In the genomic region with DNA sequence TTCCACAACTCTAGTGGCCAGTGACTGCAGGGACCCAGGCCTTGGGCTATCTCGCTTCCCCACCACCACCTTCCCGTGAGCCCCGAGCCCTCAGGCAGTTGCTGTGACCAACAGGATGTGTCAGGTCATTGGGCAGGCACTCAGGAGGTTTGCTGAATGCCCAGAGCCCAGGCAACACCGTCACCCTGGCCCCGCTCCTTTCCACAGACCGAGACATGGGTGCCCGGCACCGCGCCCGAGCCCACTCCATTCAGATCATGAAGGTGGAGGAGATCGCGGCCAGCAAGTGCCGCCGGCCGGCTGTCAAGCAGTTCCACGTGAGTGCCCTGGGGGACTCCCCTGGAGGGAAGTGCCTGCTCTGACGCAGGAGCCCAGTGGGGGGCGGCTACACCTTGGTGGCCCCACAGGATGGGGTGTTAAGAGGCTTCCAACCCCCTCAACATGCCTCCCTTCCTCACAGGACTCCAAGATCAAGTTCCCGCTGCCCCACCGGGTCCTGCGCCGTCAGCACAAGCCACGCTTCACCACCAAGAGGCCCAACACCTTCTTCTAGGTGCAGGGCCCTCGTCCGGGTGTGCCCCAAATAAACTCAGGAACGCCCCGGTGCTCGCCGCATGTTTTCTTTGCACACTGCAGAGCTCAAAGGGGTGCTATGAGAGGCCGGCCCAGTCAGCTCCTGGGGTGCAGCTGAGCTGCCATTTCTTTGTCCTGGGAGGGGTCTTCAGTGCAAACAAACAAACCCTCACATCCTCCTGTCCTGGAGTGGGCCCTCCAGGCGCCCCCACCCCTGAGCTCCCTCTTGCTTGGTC, we compare ENCODE assay signal across 13 cellular contexts. TPM values are rescaled to one million over a fixed set of nuclear protein-coding genes. Genes with fewer than 3 reads are reported as not detected.
DNase-seq lines count a peak whose midpoint lies in the region; ATAC-seq and TF ChIP-seq lines count a peak whose summit lies in the region.
"Had no signal": no experiment of that assay in that cellular context is flagged by ENCODE, and none has a peak within 500 bp of the region (broad histone marks: within the 10 kb centered on the region; RNA-seq: fewer than 3 reads in every experiment).

No MANE protein-coding gene starts in this region.

- no peaks in the 10 kb centered on the region for H3K9me3 Mint-ChIP-seq in endodermal cell

- no peaks in the 10 kb centered on the region for H3K27me3 ChIP-seq in PC-3 (ENCODE audit: low read length)
- H3K27me3 ChIP-seq in endodermal cell (ENCODE audit: control insufficient read depth, insufficient read depth, low read length, poor library complexity, severe bottlenecking): no peaks in the 10 kb centered on the region
- no peaks in the 10 kb centered on the region for H3K27me3 ChIP-seq in transverse colon
- no peaks in the 10 kb centered on the region for H3K27me3 ChIP-seq in aorta (ENCODE audit: control insufficient read depth in 1 of 2, insufficient read depth in 2 of 2, low read length in 1 of 2)

- H3K4me3 ChIP-seq in PC-3 (ENCODE audit: low read length): 0 out of 2 replicates have a peak overlapping the region, but pooled peaks have one; percentile 87
- no peak overlapping the region for H3K4me3 ChIP-seq in endodermal cell (ENCODE audit: low read length)
- no peak overlapping the region for H3K4me3 ChIP-seq in transverse colon
- no peak overlapping the region for H3K4me3 ChIP-seq in aorta (ENCODE audit: low read length in 2 of 2)

- H3K4me1 Mint-ChIP-seq in endodermal cell: peaks cover 12% of the 10 kb centered on the region

- no peak for TF ChIP-seq POLR2A in transverse colon (IDR thresholded peaks at IDR 0.05)

- TF ChIP-seq EP300 in transverse colon (IDR thresholded peaks at IDR 0.05; ENCODE audit: low read depth): no peak

- peaks cover 50% of the 10 kb centered on the region for H4K20me1 ChIP-seq in PC-3 (ENCODE audit: low read length)

- TF ChIP-seq CTCF in PC-3 (conservative IDR thresholded peaks at IDR 0.05; ENCODE audit: low read depth, low read length): no peak
- no peak for TF ChIP-seq CTCF in endodermal cell (conservative IDR thresholded peaks at IDR 0.05)
- TF ChIP-seq CTCF in transverse colon (IDR thresholded peaks at IDR 0.05): no peak

- H3K9ac ChIP-seq in PC-3 (ENCODE audit: low read length): no peak overlapping the region
- no peak overlapping the region for H3K9ac ChIP-seq in endodermal cell (ENCODE audit: extremely low read depth, low read length, poor library complexity, severe bottlenecking)

- H3K27ac ChIP-seq in PC-3 (ENCODE audit: low read length) (no peak overlapping the region), endodermal cell (ENCODE audit: low read depth, low read length) (no peak overlapping the region), transverse colon (peak overlapping the region in 3 of 4 donors; percentile 57 to 74 (median 60)), aorta (ENCODE audit: low read depth in 1 of 2, low read length in 2 of 2) (no peak overlapping the region)

- no peaks in the 10 kb centered on the region for H3K27me3 Mint-ChIP-seq in endodermal cell (ENCODE audit: insufficient read depth)

- H3K36me3 ChIP-seq in PC-3 (ENCODE audit: low read depth, low read length): peaks cover 47% of the 10 kb centered on the region
- H3K36me3 ChIP-seq in endodermal cell (ENCODE audit: control insufficient read depth, insufficient read depth, low read length): peaks cover 43% of the 10 kb centered on the region
- H3K36me3 ChIP-seq in transverse colon: peaks cover 0 to 23% (median 10%) of the 10 kb centered on the region in 4 donors
- peaks cover 0 to 1% of the 10 kb centered on the region in 2 donors for H3K36me3 ChIP-seq in aorta (ENCODE audit: control insufficient read depth in 1 of 2, insufficient read depth in 2 of 2, low read length in 1 of 2)

- 92% methylated on average over 11 to 31 of the region's 31 CpGs for WGBS in endodermal cell (ENCODE audit: insufficient coverage in 1 of 2, insufficient read length in 1 of 2), 2 experiments
- 64 to 79% methylated on average over 7 to 19 of the region's 31 CpGs for WGBS in transverse colon (ENCODE audit: low coverage in 1 of 2), 2 donors
- 88 to 90% methylated on average over 27 to 31 of the region's 31 CpGs for WGBS in aorta, 2 donors

- peaks cover 24% of the 10 kb centered on the region for H3K4me1 ChIP-seq in PC-3 (ENCODE audit: insufficient read depth, low read length)
- no peaks in the 10 kb centered on the region for H3K4me1 ChIP-seq in endodermal cell (ENCODE audit: control insufficient read depth, insufficient read depth, low read length)
- H3K4me1 ChIP-seq in transverse colon: peaks cover 9 to 58% (median 32%) of the 10 kb centered on the region in 4 donors
- peaks cover 2 to 6% of the 10 kb centered on the region in 2 donors for H3K4me1 ChIP-seq in aorta (ENCODE audit: control insufficient read depth in 1 of 2, insufficient read depth in 2 of 2, low read length in 2 of 2)

- POLR2A ChIA-PET in PC-3 (lab: Charles Lee; ENCODE audit: unreplicated experiment): no interaction called here

- ATAC-seq in Right ventricle myocardium inferior (no peak), Right ventricle myocardium superior (ENCODE audit: poor library complexity) (no peak), PC-3 (no peak), aorta (ENCODE audit: low FRiP score) (no peak), GM21515 (IDR thresholded peaks at IDR 0.05; ENCODE audit: unreplicated experiment) (no peak)

- peak overlapping the region; percentile 83 for H3K27ac Mint-ChIP-seq in endodermal cell

- DNase-seq in Right ventricle myocardium inferior (ENCODE audit: missing footprints) (peak; percentile 57), Right ventricle myocardium superior (no peak), PC-3 (no peak), endodermal cell (no peak), transverse colon (no peak), aorta (no peak), NCI-H2227 (lab: John Stamatoyannopoulos, UW; ENCODE audit: unreplicated experiment) (no peak)
- DNase-seq: activated CD4-positive, CD25-positive, alpha-beta regulatory T cell treated with anti-CD3 and anti-CD28 coated beads, Interleukin-2, amount 50 U/mL, for 72 hours; kidney; NCI-H1048; OCI-M1 had no signal

- CTCF ChIA-PET in PC-3 (lab: Charles Lee): no interaction called here

- intact Hi-C loops in Right ventricle myocardium inferior (cut with DNase I): no loop called here
- intact Hi-C loops in Right ventricle myocardium superior (cut with DNase I): loop anchor here (5.0 to 10.0 kb wide), 2 partner anchors 74 to 132 kb away; no protein-coding TSS in a partner anchor
- intact Hi-C loops in PC-3 (cut with micrococcal nuclease): no loop called here
- intact Hi-C loops in transverse colon (cut with DNase I; ENCODE audit: low total_unique reads): no loop called here
- intact Hi-C loops in aorta (cut with DNase I): loop anchor here in 1 of 2 donors (5.0 kb wide), 1 partner anchor 134 kb away; no protein-coding TSS in a partner anchor

- BruUV-seq in PC-3 (replicated peaks; lab: Mats Ljungman, UMichigan): no TSS peak

- peaks cover 30% of the 10 kb centered on the region for H3K79me2 ChIP-seq in PC-3 (ENCODE audit: low read length)

- H3K9me2 ChIP-seq in PC-3 (replicated peaks; ENCODE audit: low read length): no peaks in the 10 kb centered on the region

- in situ Hi-C loops in transverse colon (cut with MboI; ENCODE audit: low pct_ligation_motif_present in 1 of 4, low pct_unique_long_range_greater_than_20kb in 1 of 4, low sequenced_read_pairs in 3 of 4): loop anchor here in 2 of 4 donors (10.0 to 25.0 kb wide), 3 partner anchors 124 to 151 kb away; partner anchors contain the start of gene MAP1S (in 1 of the 2)

- H3K9me3 ChIP-seq in PC-3 (ENCODE audit: low read length) (no peaks in the 10 kb centered on the region), endodermal cell (ENCODE audit: control insufficient read depth, low read length) (no peaks in the 10 kb centered on the region), transverse colon (no peaks in the 10 kb centered on the region), aorta (ENCODE audit: control insufficient read depth, low read length) (no peaks in the 10 kb centered on the region)

- H2AFZ ChIP-seq in PC-3 (ENCODE audit: low read length): no peak overlapping the region

- no peak overlapping the region for H3K4me2 ChIP-seq in PC-3 (ENCODE audit: low read length)

- peaks cover 39% of the 10 kb centered on the region for H3F3A ChIP-seq in PC-3 (ENCODE audit: low read length, unreplicated experiment)

- H3K4me3 Mint-ChIP-seq in endodermal cell: peak overlapping the region; percentile 99

- peaks cover 46% of the 10 kb centered on the region for H3K36me3 Mint-ChIP-seq in endodermal cell (ENCODE audit: low read depth)

RNA-seq across cellular contexts. Expression of gene RPL18A, which starts 3.2 kb away (rescaled TPM):
- 860 TPM for total RNA-seq in Right ventricle myocardium inferior
- 723 TPM for total RNA-seq in Right ventricle myocardium superior
- total RNA-seq in PC-3 (2014; rRNA removed): 1,763 and 2,241 TPM in 2 replicates
- 1,000 to 10,000 TPM; 1,886 to 2,166 TPM for total RNA-seq in endodermal cell
- polyA plus RNA-seq in endodermal cell (2013, experiment 1 of 2): 2,294 TPM
- 2,156 TPM for polyA plus RNA-seq in endodermal cell (2013, experiment 2 of 2)
- 1,000 to 10,000 TPM in 3 of 4 donors, 100 to 1,000 TPM in 1; 727 to 1,372 (median 1,071) TPM for total RNA-seq in transverse colon
- 1,000 to 10,000 TPM; 1,221 to 1,276 TPM for total RNA-seq in aorta
- 1,000 to 10,000 TPM; 2,303 to 3,237 TPM for polyA plus RNA-seq in aorta

RNA-seq across cellular contexts. Expression of gene SLC5A5, which starts 8.8 kb away (rescaled TPM):
- total RNA-seq in Right ventricle myocardium inferior (not detected), Right ventricle myocardium superior (not detected), PC-3 (2014; rRNA removed) (0.23 TPM in 1 of 2 replicates, not detected in the other), endodermal cell (under 1 TPM in 1 of 2 donors, not detected in 1; 0.15 TPM), transverse colon (not detected), aorta (not detected)
- 0.14 TPM for polyA plus RNA-seq in endodermal cell (2013, experiment 1 of 2)
- polyA plus RNA-seq in endodermal cell (2013, experiment 2 of 2): 0.37 TPM
- polyA plus RNA-seq in aorta: under 1 TPM in 1 of 2 donors, not detected in 1; 0.03 TPM
- total RNA-seq: osteocyte had no signal

RNA-seq across cellular contexts. Expression of gene JAK3, which starts 15.1 kb away (rescaled TPM):
- total RNA-seq in Right ventricle myocardium inferior: 1.9 TPM
- total RNA-seq in Right ventricle myocardium superior: 1.5 TPM
- 1.5 and 4.3 TPM in 2 replicates for total RNA-seq in PC-3 (2014; rRNA removed)
- total RNA-seq in endodermal cell: 1 to 10 TPM; 2.8 to 3.2 TPM
- polyA plus RNA-seq in endodermal cell (2013, experiment 1 of 2): 2.7 TPM
- polyA plus RNA-seq in endodermal cell (2013, experiment 2 of 2): 3.0 TPM
- total RNA-seq in transverse colon: 10 to 100 TPM in 1 of 4 donors, 1 to 10 TPM in 3; 2.3 to 22.1 (median 8.5) TPM
- total RNA-seq in aorta: 10 to 100 TPM; 15.4 to 33.3 TPM
- 1 to 10 TPM; 2.3 to 2.6 TPM for polyA plus RNA-seq in aorta

RNA-seq across cellular contexts. Expression of gene INSL3, which starts 41.6 kb away (rescaled TPM):
- total RNA-seq in Right ventricle myocardium inferior: not detected
- not detected for total RNA-seq in Right ventricle myocardium superior
- total RNA-seq in PC-3 (2014; rRNA removed): not detected in 2 replicates
- total RNA-seq in endodermal cell: under 1 TPM in 1 of 2 donors, not detected in 1; 0.80 TPM
- polyA plus RNA-seq in endodermal cell (2013, experiment 1 of 2): not detected
- not detected for polyA plus RNA-seq in endodermal cell (2013, experiment 2 of 2)
- total RNA-seq in transverse colon: not detected
- total RNA-seq in aorta: not detected
- not detected for polyA plus RNA-seq in aorta
- total RNA-seq: kidney, osteocyte had no signal

Comparison
In these comparisons a context has a peak if more than half of its experiments do, and no peak if none do; other contexts are left out.
1. H3K27ac ChIP-seq: peak in transverse colon (3 of 4); none in PC-3 (single experiment), endodermal cell (single experiment) and aorta (0 of 2).